19 cellular contexts compared by ENCODE assay signal in genomic region chr17:74148901-74149596, GRCh38. TPM values are rescaled to one million over a fixed set of nuclear protein-coding genes. Genes with fewer than 3 reads are reported as not detected.
DNase-seq lines count a peak whose midpoint lies in the region; ATAC-seq, FAIRE-seq and TF ChIP-seq lines count a peak whose summit lies in the region.
"Had no signal": no experiment of that assay in that cellular context is flagged by ENCODE, and none has a peak within 500 bp of the region (broad histone marks: within the 10 kb centered on the region; RNA-seq: fewer than 3 reads in every experiment).

No MANE protein-coding gene starts in this region.

- TF ChIP-seq EP300 in K562 (IDR thresholded peaks at IDR 0.05; ENCODE audit: low read length) = no peak
- no peak for TF ChIP-seq EP300 in HepG2 (IDR thresholded peaks at IDR 0.05; ENCODE audit: low read depth in 2 of 2, low read length in 2 of 2)
- TF ChIP-seq EP300 in HepG2 (CRISPR knock-in tag; IDR thresholded peaks at IDR 0.05; ENCODE audit: borderline replicate concordance) = no peak

- no peak overlapping the region for H3K4me2 ChIP-seq in K562 (ENCODE audit: insufficient read depth, low read length)
- H3K4me2 ChIP-seq in HepG2 (ENCODE audit: low read depth, low read length) = no peak overlapping the region

- FAIRE-seq in K562 (lab: Jason Lieb, UNC) = no peak
- FAIRE-seq in HepG2 (lab: Jason Lieb, UNC) = no peak
- FAIRE-seq: A204.1, GM12892, GM19239, H1 had no signal

- ATAC-seq in RWPE2 (ENCODE audit: low read depth) (no peak), K562 (no peak), left lobe of liver (no peak), HepG2 (no peak), GM19328 (IDR thresholded peaks at IDR 0.05; ENCODE audit: unreplicated experiment) (no peak)

- H3K9me1 ChIP-seq in K562 (ENCODE audit: control insufficient read depth, insufficient read depth, low read length) = no peaks in the 10 kb centered on the region

- H3K36me3 Mint-ChIP-seq in Caco-2 (ENCODE audit: insufficient read depth, unreplicated experiment) = no peaks in the 10 kb centered on the region

- POLR2A ChIA-PET in K562 (lab: Yijun Ruan, JAX) (no interaction called here), HepG2 (lab: Yijun Ruan, JAX) (no interaction called here), Caco-2 (lab: Charles Lee) (no interaction called here)

- no peaks in the 10 kb centered on the region for H3K4me1 Mint-ChIP-seq in Caco-2 (ENCODE audit: low read depth, unreplicated experiment)
- H3K4me1 Mint-ChIP-seq: CD4-positive, alpha-beta memory T cell had no signal

- in situ Hi-C loops in K562 (cut with MboI) = no loop called here
- in situ Hi-C loops in HepG2 (cut with HindIII; ENCODE audit: extremely low pct_ligation_motif_present, low pct_unique_long_range_greater_than_20kb) = no loop called here

- H4K20me1 ChIP-seq in K562 (replicated peaks; ENCODE audit: control insufficient read depth, insufficient read depth, low read length) (no peaks in the 10 kb centered on the region; the same call in 1 of the 2 replicates), HepG2 (ENCODE audit: insufficient read depth, low read length) (no peaks in the 10 kb centered on the region)

- H3K27me3 ChIP-seq in RWPE2 (ENCODE audit: insufficient read depth, poor library complexity, severe bottlenecking) (peaks cover 5% of the 10 kb centered on the region), K562 (ENCODE audit: control insufficient read depth in 2 of 2, insufficient read depth in 2 of 2, low read length in 2 of 2) (peaks cover 5 to 42% of the 10 kb centered on the region in 2 experiments; a peak in 3 of 5 replicates), HepG2 (ENCODE audit: control insufficient read depth in 1 of 2, insufficient read depth in 2 of 2, low read length in 2 of 2) (peaks cover 0 to 42% of the 10 kb centered on the region in 2 experiments), Caco-2 (replicated peaks; ENCODE audit: control insufficient read depth, insufficient read depth, low read length) (no peaks in the 10 kb centered on the region)
- H3K27me3 ChIP-seq: BE2C had no signal

- CTCF ChIA-PET in K562 (lab: Yijun Ruan, JAX; ENCODE audit: low intra/inter-chr PET ratio) = no interaction called here
- CTCF ChIA-PET in HepG2 (lab: Yijun Ruan, JAX; ENCODE audit: low intra/inter-chr PET ratio, low total read pairs) = no interaction called here
- CTCF ChIA-PET in Caco-2 (lab: Charles Lee) = no interaction called here

- no peak overlapping the region for H3K9ac ChIP-seq in K562 (ENCODE audit: insufficient read depth in 1 of 2, low read depth in 2 of 2, low read length in 2 of 2)
- H3K9ac ChIP-seq in HepG2 (ENCODE audit: insufficient read depth, low read depth, low read length) = no peak overlapping the region

- H3K36me3 ChIP-seq in RWPE2 (ENCODE audit: low read depth) (no peaks in the 10 kb centered on the region), K562 (ENCODE audit: control insufficient read depth, insufficient read depth, low read length) (no peaks in the 10 kb centered on the region), HepG2 (replicated peaks in 1 of 2; ENCODE audit: control insufficient read depth in 1 of 2, insufficient read depth in 2 of 2, low read length in 2 of 2) (no peaks in the 10 kb centered on the region), Caco-2 (ENCODE audit: control insufficient read depth, insufficient read depth, low read length) (no peaks in the 10 kb centered on the region)
- H3K36me3 ChIP-seq: BE2C, HAP-1 had no signal

- peaks cover 5% of the 10 kb centered on the region for H3K27me3 Mint-ChIP-seq in Caco-2 (ENCODE audit: insufficient read depth, unreplicated experiment)

- H3K4me1 ChIP-seq in RWPE2 (ENCODE audit: insufficient read depth, poor library complexity, severe bottlenecking) (no peaks in the 10 kb centered on the region), K562 (replicated peaks in 1 of 2; ENCODE audit: control insufficient read depth in 2 of 2, insufficient read depth in 2 of 2, low read length in 2 of 2) (no peaks in the 10 kb centered on the region; a peak in 1 of 5 replicates), HepG2 (ENCODE audit: insufficient read depth, low read length) (no peaks in the 10 kb centered on the region), Caco-2 (no peaks in the 10 kb centered on the region)
- H3K4me1 ChIP-seq: HAP-1 had no signal

- H3K27ac ChIP-seq in RWPE2 (ENCODE audit: poor library complexity, severe bottlenecking) (no peak overlapping the region), K562 (ENCODE audit: extremely low read depth, low read depth, low read length) (no peak overlapping the region), HepG2 (ENCODE audit: extremely low read length, insufficient read depth, low read length) (no peak overlapping the region)
- H3K27ac ChIP-seq: C4-2B had no signal

- intact Hi-C loops in K562 (cut with micrococcal nuclease) = no loop called here
- intact Hi-C loops in HepG2 (cut with micrococcal nuclease; ENCODE audit: unreplicated experiment) = no loop called here
- intact Hi-C loops in Caco-2 (cut with micrococcal nuclease; ENCODE audit: unreplicated experiment) = no loop called here

- no peaks in the 10 kb centered on the region for H3K79me2 ChIP-seq in K562 (ENCODE audit: control insufficient read depth, insufficient read depth, low read length)
- H3K79me2 ChIP-seq in HepG2 (ENCODE audit: insufficient read depth, low read length) = no peaks in the 10 kb centered on the region

- no peak for TF ChIP-seq POLR2A in K562 (conservative IDR thresholded peaks at IDR 0.05)
- TF ChIP-seq POLR2A in HepG2 (IDR thresholded peaks at IDR 0.05; ENCODE audit: insufficient read depth in 1 of 2, low read depth in 2 of 2, low read length in 2 of 2) = no peak

- TF ChIP-seq CTCF in RWPE2 (IDR thresholded peaks at IDR 0.05; ENCODE audit: poor library complexity, severe bottlenecking) (no peak), K562 (IDR thresholded peaks at IDR 0.05 in 2 of 3, conservative IDR thresholded peaks at IDR 0.05 in 1 of 3; ENCODE audit: insufficient read depth in 2 of 3, low read depth in 1 of 3, low read length in 3 of 3) (no peak), HepG2 (CRISPR knock-in tag; IDR thresholded peaks at IDR 0.05) (no peak), Caco-2 (IDR thresholded peaks at IDR 0.05; ENCODE audit: insufficient read depth in 1 of 2, low read depth in 1 of 2, low read length in 1 of 2, severe bottlenecking in 1 of 2, unreplicated experiment in 1 of 2) (no peak)

- no peak overlapping the region for H2AFZ ChIP-seq in K562 (ENCODE audit: low read depth, low read length)
- H2AFZ ChIP-seq in HepG2 (ENCODE audit: low read length) = no peak overlapping the region

- peak; percentile 5 for DNase-seq in RWPE2 (ENCODE audit: low spot score)
- no peak for DNase-seq in K562 (ENCODE audit: extremely low read depth in 1 of 4, low spot score in 3 of 4)
- DNase-seq in left lobe of liver (ENCODE audit: low spot score) = peak; percentile 5
- DNase-seq in ureter (ENCODE audit: low spot score) = peak; percentile 3
- DNase-seq in HepG2 (ENCODE audit: low spot score) = no peak
- DNase-seq in Caco-2 = no peak
- DNase-seq: BE2C; CD4-positive, alpha-beta memory T cell; COR-L47; DND-41; GDM1; HFFc6 had no signal

- no peaks in the 10 kb centered on the region for H3K9me3 ChIP-seq in RWPE2 (ENCODE audit: severe bottlenecking)
- H3K9me3 ChIP-seq in K562 (replicated peaks; ENCODE audit: control insufficient read depth, insufficient read depth, low read depth, low read length) = no peaks in the 10 kb centered on the region
- H3K9me3 ChIP-seq in HepG2 (ENCODE audit: low read length) = peaks cover under 1% of the 10 kb centered on the region; the same call in 1 of the 2 replicates
- H3K9me3 ChIP-seq in Caco-2 = 0 out of 2 replicates have a peak, but pooled peaks cover 6% of the 10 kb centered on the region
- H3K9me3 ChIP-seq: BE2C, HAP-1 had no signal

- no peak overlapping the region for H3K4me3 ChIP-seq in RWPE2 (ENCODE audit: severe bottlenecking)
- no peak overlapping the region for H3K4me3 ChIP-seq in K562
- H3K4me3 ChIP-seq in HepG2 (replicated peaks in 1 of 3; ENCODE audit: insufficient read depth in 1 of 3, low read depth in 2 of 3, low read length in 3 of 3) = no peak overlapping the region
- H3K4me3 ChIP-seq in Caco-2 (ENCODE audit: low read depth, low read length) = no peak overlapping the region
- H3K4me3 ChIP-seq: HAP-1 had no signal

- TF ChIP-seq RAD21 in K562 (CRISPR knock-in tag; conservative IDR thresholded peaks at IDR 0.05 in 1 of 2, IDR thresholded peaks at IDR 0.05 in 1 of 2) (no peak), HepG2 (CRISPR knock-in tag; IDR thresholded peaks at IDR 0.05) (no peak)

- WGBS in K562 (ENCODE audit: insufficient coverage, low coverage, missing lambda C conversion rate) = 0% methylated on average over 7 of the region's 7 CpGs
- 19% methylated on average over 7 of the region's 7 CpGs for WGBS in HepG2 (ENCODE audit: low lambda C conversion rate)

- no peak overlapping the region for H3K27ac Mint-ChIP-seq in Caco-2 (ENCODE audit: unreplicated experiment)
- H3K27ac Mint-ChIP-seq: CD4-positive, alpha-beta memory T cell; HFFc6 had no signal

- H3K4me3 Mint-ChIP-seq in Caco-2 (ENCODE audit: unreplicated experiment) = no peak overlapping the region
- H3K4me3 Mint-ChIP-seq: CD4-positive, alpha-beta memory T cell; HFFc6 had no signal

- BruUV-seq in K562 (replicated peaks; lab: Mats Ljungman, UMichigan) = no TSS peak
- no TSS peak for BruUV-seq in HepG2 (replicated peaks; lab: Mats Ljungman, UMichigan)
- BruUV-seq in Caco-2 (replicated peaks; lab: Mats Ljungman, UMichigan) = no TSS peak

- H3K9me3 Mint-ChIP-seq in Caco-2 (ENCODE audit: unreplicated experiment) = peaks cover 4% of the 10 kb centered on the region

RNA-seq across cellular contexts. Expression of gene RPL38, which starts 54.4 kb away (rescaled TPM):
- 240 and 244 TPM in 2 replicates for total RNA-seq in K562 (2011; cell fraction: chromatin; rRNA removed; ENCODE audit: low replicate concordance)
- total RNA-seq in K562 (2011; cell fraction: nucleolus; rRNA removed) = 381 and 382 TPM in 2 replicates
- 661 and 1,150 TPM in 2 replicates for total RNA-seq in K562 (2011; cell fraction: nucleoplasm; rRNA removed)
- total RNA-seq in K562 (2014; rRNA removed) (2,881 and 3,864 TPM in 2 replicates), K562 (2014; rRNA removed; fragmentation: Illumina TruSeq; extraction: Trizol) (1,940 and 1,970 TPM in 2 replicates), K562 (2015; rRNA removed; fragmentation: Illumina TruSeq; extraction: Trizol) (2,305 and 2,457 TPM in 2 replicates), K562 (2021) (1,177 and 1,224 TPM in 2 replicates), left lobe of liver (271 TPM), ureter (1,081 TPM), HepG2 (2016; rRNA removed; fragmentation: Illumina TruSeq; extraction: Trizol) (2,370 and 2,621 TPM in 2 replicates), Caco-2 (2022) (1,319 and 1,408 TPM in 2 replicates)
- polyA plus RNA-seq in K562 (2011; rRNA removed) (1,194 and 1,318 TPM in 2 replicates), K562 (2014; fragmentation: Illumina TruSeq; extraction: Trizol) (1,709 and 2,292 TPM in 2 replicates), K562 (2014; fragmentation: Nextera tagmentation; extraction: Ambion mirVana) (1,000 to 10,000 TPM; 1,939 to 2,988 TPM), K562 (2014; rRNA removed) (1,879 and 3,414 TPM in 2 replicates), HepG2 (2011; rRNA removed) (2,077 and 2,372 TPM in 2 replicates)
- polyA plus RNA-seq in K562 (2011; cell fraction: cytosol; rRNA removed) = 365 and 561 TPM in 2 replicates
- 725 and 1,254 TPM in 2 replicates for polyA plus RNA-seq in K562 (2011; cell fraction: nucleus; rRNA removed)
- polyA plus RNA-seq in K562 (2012) = 2,337 and 4,545 TPM in 2 replicates
- polyA minus RNA-seq in K562 (2011; rRNA and poly(A)+ RNA removed) = 3,511 and 3,761 TPM in 2 replicates
- 663 and 692 TPM in 2 replicates for polyA minus RNA-seq in K562 (2011; cell fraction: cytosol; rRNA and poly(A)+ RNA removed)
- polyA minus RNA-seq in K562 (2011; cell fraction: nucleus; rRNA and poly(A)+ RNA removed) = 149 and 306 TPM in 2 replicates
- 2,846 and 3,171 TPM in 2 replicates for total RNA-seq in HepG2 (2016; cell fraction: cytosol; rRNA removed; fragmentation: Illumina TruSeq; extraction: Trizol; ENCODE audit: low read depth)
- total RNA-seq in HepG2 (2016; cell fraction: insoluble cytoplasmic fraction; rRNA removed; fragmentation: Illumina TruSeq; extraction: Trizol) = 2,344 and 2,494 TPM in 2 replicates
- total RNA-seq in HepG2 (2016; cell fraction: membrane; rRNA removed; fragmentation: Illumina TruSeq; extraction: Trizol) = 4,564 and 4,636 TPM in 2 replicates
- 746 and 817 TPM in 2 replicates for total RNA-seq in HepG2 (2016; cell fraction: nucleus; rRNA removed; fragmentation: Illumina TruSeq; extraction: Trizol)
- 407 and 1,119 TPM in 2 replicates for polyA plus RNA-seq in HepG2 (2011; cell fraction: cytosol; rRNA removed)
- 463 and 488 TPM in 2 replicates for polyA plus RNA-seq in HepG2 (2011; cell fraction: nucleus; rRNA removed)
- 4,774 and 5,492 TPM in 2 replicates for polyA plus RNA-seq in HepG2 (2012)
- polyA plus RNA-seq in HepG2 (2016; cell fraction: cytosol; fragmentation: Illumina TruSeq; extraction: Trizol; ENCODE audit: low read depth) = 3,783 and 3,983 TPM in 2 replicates
- polyA plus RNA-seq in HepG2 (2016; cell fraction: insoluble cytoplasmic fraction; fragmentation: Illumina TruSeq; extraction: Trizol; ENCODE audit: low read depth) = 2,521 and 2,667 TPM in 2 replicates
- 4,834 and 4,888 TPM in 2 replicates for polyA plus RNA-seq in HepG2 (2016; cell fraction: membrane; fragmentation: Illumina TruSeq; extraction: Trizol; ENCODE audit: low read depth)
- 1,405 and 1,472 TPM in 2 replicates for polyA plus RNA-seq in HepG2 (2016; cell fraction: nucleus; fragmentation: Illumina TruSeq; extraction: Trizol; ENCODE audit: insufficient read depth, low read depth)
- polyA minus RNA-seq in HepG2 (2011; rRNA and poly(A)+ RNA removed; ENCODE audit: low replicate concordance) = 264 and 339 TPM in 2 replicates
- polyA minus RNA-seq in HepG2 (2011; cell fraction: cytosol; rRNA and poly(A)+ RNA removed) = 484 and 523 TPM in 2 replicates
- 268 and 368 TPM in 2 replicates for polyA minus RNA-seq in HepG2 (2011; cell fraction: nucleus; rRNA and poly(A)+ RNA removed)

Comparison
In these comparisons a context has a peak if more than half of its experiments do, and no peak if none do; other contexts are left out.
1. DNase-seq: peak in RWPE2 (single experiment), left lobe of liver (single experiment) and ureter (single experiment); none in K562 (0 of 4), HepG2 (single experiment) and Caco-2 (0 of 2).